In the genomic region with DNA sequence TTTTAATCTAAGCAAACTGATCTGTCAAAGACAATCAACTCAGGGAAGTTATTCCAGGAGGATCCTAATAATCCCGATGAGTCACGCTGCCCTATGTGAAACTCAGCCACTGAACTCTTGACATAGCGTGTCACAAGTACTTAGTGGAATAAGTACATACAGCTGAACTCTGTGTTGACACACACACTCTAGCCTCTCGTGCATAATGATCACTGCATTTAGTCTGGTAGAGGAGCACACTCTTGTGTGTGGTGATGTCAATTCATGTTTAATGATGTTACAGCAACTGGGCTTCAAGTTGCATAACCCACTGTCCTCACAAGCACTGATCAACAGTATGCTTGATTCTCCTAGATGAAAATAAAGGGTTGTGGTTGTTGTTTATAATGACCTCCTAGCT, we compare ENCODE assay signal across 11 cellular contexts.
DNase-seq lines count a peak whose midpoint lies in the region; ATAC-seq and TF ChIP-seq lines count a peak whose summit lies in the region.
"Had no signal": no experiment of that assay in that cellular context is flagged by ENCODE, and none has a peak within 500 bp of the region (broad histone marks: within the 10 kb centered on the region; RNA-seq: fewer than 3 reads in every experiment).

No MANE protein-coding gene starts in this region.

- TF ChIP-seq POLR2A in HCT116 (IDR thresholded peaks at IDR 0.05; ENCODE audit: borderline replicate concordance, extremely low read depth, insufficient read depth, insufficient read length) = no peak

- no peak overlapping the region for H3K27ac ChIP-seq in HCT116 (ENCODE audit: low read depth, low read length)
- H3K27ac ChIP-seq: KMS-11 had no signal

- no peaks in the 10 kb centered on the region for H4K20me1 ChIP-seq in HCT116 (ENCODE audit: insufficient read depth)

- no peak for TF ChIP-seq RAD21 in HCT116 (IDR thresholded peaks at IDR 0.05; ENCODE audit: low read depth)

- H3K9me3 ChIP-seq in HCT116 (ENCODE audit: control insufficient read depth in 1 of 2, insufficient read depth in 1 of 2, low read depth in 1 of 2, low read length in 2 of 2) = no peaks in the 10 kb centered on the region

- no peaks in the 10 kb centered on the region for H3K36me3 ChIP-seq in HCT116 (ENCODE audit: control insufficient read depth in 1 of 2, insufficient read depth in 2 of 2, low read length in 2 of 2)

- H2AFZ ChIP-seq in HCT116 (ENCODE audit: low read depth, low read length, poor library complexity, severe bottlenecking) = no peak overlapping the region

- H3K9ac ChIP-seq in HCT116 (ENCODE audit: low read length) = no peak overlapping the region
- H3K9ac ChIP-seq: KMS-11 had no signal

- no TSS peak for BruUV-seq in HCT116 (replicated peaks; lab: Mats Ljungman, UMichigan)
- BruUV-seq in Calu3 (replicated peaks; lab: Mats Ljungman, UMichigan) = no TSS peak

- H3K4me3 Mint-ChIP-seq in chondrocyte (ENCODE audit: unreplicated experiment) (no peak overlapping the region), Calu3 (ENCODE audit: low read depth, unreplicated experiment) (no peak overlapping the region)
- H3K4me3 Mint-ChIP-seq in activated T-helper 17 cell treated with anti-CD3 and anti-CD28 coated beads, Interleukin-2, amount 50 U/mL, for 72 hours = no peak overlapping the region

- no peak for DNase-seq in HCT116 (ENCODE audit: low read depth, low spot score)
- peak; percentile 65 for DNase-seq in NCI-H69 (lab: John Stamatoyannopoulos, UW)
- DNase-seq in chondrocyte (ENCODE audit: low spot score) = no peak
- DNase-seq in non-pigmented ciliary epithelial cell (ENCODE audit: low read depth) = peak; percentile 69
- no peak for DNase-seq in OCI-M2 (lab: John Stamatoyannopoulos, UW; ENCODE audit: unreplicated experiment)
- no peak for DNase-seq in Calu3
- DNase-seq: anterior cingulate cortex, kidney had no signal

- CTCF ChIA-PET in HCT116 (lab: Charles Lee) (no interaction called here), Calu3 (lab: Charles Lee) (no interaction called here)

- RAD21 ChIA-PET in HCT116 (lab: Charles Lee; ENCODE audit: low non-redundant PET in 1 of 2, low total read pairs in 2 of 2, uncharacterized antibody in 2 of 2, unreplicated experiment in 2 of 2) = no interaction called here

- peaks cover 10% of the 10 kb centered on the region for H3K9me3 Mint-ChIP-seq in chondrocyte (ENCODE audit: low read depth)
- H3K9me3 Mint-ChIP-seq in activated T-helper 17 cell treated with anti-CD3 and anti-CD28 coated beads, Interleukin-2, amount 50 U/mL, for 72 hours = no peaks in the 10 kb centered on the region
- H3K9me3 Mint-ChIP-seq in Calu3 (ENCODE audit: low read depth, unreplicated experiment) = no peaks in the 10 kb centered on the region

- H3K79me2 ChIP-seq in HCT116 (ENCODE audit: insufficient read depth, low read length) = no peaks in the 10 kb centered on the region

- H3K9me2 ChIP-seq in HCT116 (ENCODE audit: insufficient read depth) = no peaks in the 10 kb centered on the region

- no peaks in the 10 kb centered on the region for H3K27me3 Mint-ChIP-seq in chondrocyte (ENCODE audit: low read depth)
- H3K27me3 Mint-ChIP-seq in activated T-helper 17 cell treated with anti-CD3 and anti-CD28 coated beads, Interleukin-2, amount 50 U/mL, for 72 hours = no peaks in the 10 kb centered on the region
- no peaks in the 10 kb centered on the region for H3K27me3 Mint-ChIP-seq in Calu3 (ENCODE audit: unreplicated experiment)

- intact Hi-C loops in HCT116 (cut with micrococcal nuclease) (no loop called here), Calu3 (cut with micrococcal nuclease; ENCODE audit: unreplicated experiment) (no loop called here)

- no peak for TF ChIP-seq CTCF in HCT116 (IDR thresholded peaks at IDR 0.05 in 2 of 3, conservative IDR thresholded peaks at IDR 0.05 in 1 of 3; ENCODE audit: borderline replicate concordance in 1 of 3, insufficient read depth in 1 of 3, low read depth in 2 of 3, low read length in 2 of 3)
- peak; percentile 61 for TF ChIP-seq CTCF in chondrocyte (IDR thresholded peaks at IDR 0.05)
- TF ChIP-seq CTCF in Calu3 (IDR thresholded peaks at IDR 0.05; ENCODE audit: unreplicated experiment) = no peak

- H3K4me2 ChIP-seq in HCT116 (ENCODE audit: low read length) = peak overlapping the region; percentile 14; the same call in 1 of the 2 replicates
- H3K4me2 ChIP-seq: KMS-11 had no signal

- no peaks in the 10 kb centered on the region for H3K27me3 ChIP-seq in HCT116 (ENCODE audit: insufficient read depth, low read length)

- H3K36me3 Mint-ChIP-seq in chondrocyte (ENCODE audit: low read depth) (peaks cover 4% of the 10 kb centered on the region), Calu3 (ENCODE audit: insufficient read depth, unreplicated experiment) (no peaks in the 10 kb centered on the region)
- no peaks in the 10 kb centered on the region for H3K36me3 Mint-ChIP-seq in activated T-helper 17 cell treated with anti-CD3 and anti-CD28 coated beads, Interleukin-2, amount 50 U/mL, for 72 hours (ENCODE audit: low read depth)

- no peak overlapping the region for H3K27ac Mint-ChIP-seq in chondrocyte (ENCODE audit: unreplicated experiment)
- no peak overlapping the region for H3K27ac Mint-ChIP-seq in activated T-helper 17 cell treated with anti-CD3 and anti-CD28 coated beads, Interleukin-2, amount 50 U/mL, for 72 hours
- no peak overlapping the region for H3K27ac Mint-ChIP-seq in Calu3 (ENCODE audit: unreplicated experiment)

- H3K4me1 ChIP-seq in HCT116 (ENCODE audit: control insufficient read depth in 1 of 2, insufficient read depth in 2 of 2, low read length in 2 of 2) = peaks cover 0 to 7% of the 10 kb centered on the region in 2 experiments; a peak in 1 of 4 replicates

- ATAC-seq in HCT116 (no peak; the same call in 1 of the 2 replicates), HG03520 (IDR thresholded peaks at IDR 0.05; ENCODE audit: unreplicated experiment) (no peak)
- no peak for ATAC-seq in activated T-helper 17 cell treated with anti-CD3 and anti-CD28 coated beads, Interleukin-2, amount 50 U/mL, for 72 hours (replicated peaks)

- POLR2A ChIA-PET in HCT116 (lab: Charles Lee) = no interaction called here

- H3K4me1 Mint-ChIP-seq in chondrocyte (ENCODE audit: low read depth) (peaks cover 17% of the 10 kb centered on the region), Calu3 (ENCODE audit: low read depth, unreplicated experiment) (no peaks in the 10 kb centered on the region)
- H3K4me1 Mint-ChIP-seq in activated T-helper 17 cell treated with anti-CD3 and anti-CD28 coated beads, Interleukin-2, amount 50 U/mL, for 72 hours = no peaks in the 10 kb centered on the region

- H3K4me3 ChIP-seq in HCT116 (replicated peaks in 1 of 2; ENCODE audit: low read depth in 1 of 2, low read length in 2 of 2) = no peak overlapping the region

TF ChIP-seq in HCT116, 20 proteins besides CTCF, POLR2A, EP300 and RAD21:
- TF ChIP-seq, protein P1, sequence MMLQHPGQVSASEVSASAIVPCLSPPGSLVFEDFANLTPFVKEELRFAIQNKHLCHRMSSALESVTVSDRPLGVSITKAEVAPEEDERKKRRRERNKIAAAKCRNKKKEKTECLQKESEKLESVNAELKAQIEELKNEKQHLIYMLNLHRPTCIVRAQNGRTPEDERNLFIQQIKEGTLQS (IDR thresholded peaks at IDR 0.05) = no peak
- TF ChIP-seq TCF7L2 (IDR thresholded peaks at IDR 0.05; ENCODE audit: borderline replicate concordance, extremely low read depth, insufficient read depth, insufficient read length) = no peak
- TF ChIP-seq ZNF274 (IDR thresholded peaks at IDR 0.05; ENCODE audit: low read depth, low read length) = no peak
- TF ChIP-seq SIN3A (IDR thresholded peaks at IDR 0.05; ENCODE audit: low read depth) = no peak
- no peak for TF ChIP-seq YY1 (IDR thresholded peaks at IDR 0.05; ENCODE audit: extremely low read depth, insufficient replicate concordance, low read depth, low read length)
- no peak for TF ChIP-seq SP1 (IDR thresholded peaks at IDR 0.05; ENCODE audit: low read depth)
- no peak for TF ChIP-seq CEBPB (IDR thresholded peaks at IDR 0.05; ENCODE audit: low read depth)
- TF ChIP-seq, protein P2, sequence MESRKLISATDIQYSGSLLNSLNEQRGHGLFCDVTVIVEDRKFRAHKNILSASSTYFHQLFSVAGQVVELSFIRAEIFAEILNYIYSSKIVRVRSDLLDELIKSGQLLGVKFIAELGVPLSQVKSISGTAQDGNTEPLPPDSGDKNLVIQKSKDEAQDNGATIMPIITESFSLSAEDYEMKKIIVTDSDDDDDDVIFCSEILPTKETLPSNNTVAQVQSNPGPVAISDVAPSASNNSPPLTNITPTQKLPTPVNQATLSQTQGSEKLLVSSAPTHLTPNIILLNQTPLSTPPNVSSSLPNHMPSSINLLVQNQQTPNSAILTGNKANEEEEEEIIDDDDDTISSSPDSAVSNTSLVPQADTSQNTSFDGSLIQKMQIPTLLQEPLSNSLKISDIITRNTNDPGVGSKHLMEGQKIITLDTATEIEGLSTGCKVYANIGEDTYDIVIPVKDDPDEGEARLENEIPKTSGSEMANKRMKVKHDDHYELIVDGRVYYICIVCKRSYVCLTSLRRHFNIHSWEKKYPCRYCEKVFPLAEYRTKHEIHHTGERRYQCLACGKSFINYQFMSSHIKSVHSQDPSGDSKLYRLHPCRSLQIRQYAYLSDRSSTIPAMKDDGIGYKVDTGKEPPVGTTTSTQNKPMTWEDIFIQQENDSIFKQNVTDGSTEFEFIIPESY (IDR thresholded peaks at IDR 0.05; ENCODE audit: extremely low read depth, insufficient replicate concordance, low read length) = no peak

Comparison
In these comparisons a context has a peak if more than half of its experiments do, and no peak if none do; other contexts are left out.
1. DNase-seq: peak in NCI-H69 (single experiment) and non-pigmented ciliary epithelial cell (single experiment); none in HCT116 (single experiment), chondrocyte (single experiment), OCI-M2 (single experiment) and Calu3 (single experiment).